10 cellular contexts compared by ENCODE assay signal in genomic region chr20:31684153-31685003, GRCh38. TPM values are rescaled to one million over a fixed set of nuclear protein-coding genes. Genes with fewer than 3 reads are reported as not detected.
DNase-seq lines count a peak whose midpoint lies in the region; ATAC-seq and TF ChIP-seq lines count a peak whose summit lies in the region.
"Had no signal": no experiment of that assay in that cellular context is flagged by ENCODE, and none has a peak within 500 bp of the region (broad histone marks: within the 10 kb centered on the region; RNA-seq: fewer than 3 reads in every experiment).

No MANE protein-coding gene starts in this region.

- no peak overlapping the region for H3K9ac ChIP-seq in MM.1S (ENCODE audit: low read length)
- H3K9ac ChIP-seq in colonic mucosa (ENCODE audit: low read depth in 2 of 2, low read length in 2 of 2) = no peak overlapping the region

- H3K4me3 Mint-ChIP-seq in activated T-cell treated with anti-CD3 and anti-CD28 coated beads, Interleukin-2, amount 50 U/mL, for 72 hours = peak overlapping the region; percentile 7 to 47

- H3K9me3 Mint-ChIP-seq in activated T-cell treated with anti-CD3 and anti-CD28 coated beads, Interleukin-2, amount 50 U/mL, for 72 hours = no peaks in the 10 kb centered on the region

- H3F3A ChIP-seq in MM.1S (ENCODE audit: insufficient read depth, low read length) = peaks cover 59% of the 10 kb centered on the region

- H3K36me3 Mint-ChIP-seq in activated T-cell treated with anti-CD3 and anti-CD28 coated beads, Interleukin-2, amount 50 U/mL, for 72 hours (ENCODE audit: insufficient read depth in 2 of 2) = peaks cover 19 to 45% of the 10 kb centered on the region in 2 donors

- H3K27ac ChIP-seq in MM.1S (ENCODE audit: low read length) (peak overlapping the region; percentile 84; the same call in 1 of the 2 replicates), substantia nigra (ENCODE audit: low read depth, low read length, poor library complexity, severe bottlenecking) (peak overlapping the region; percentile 63), WERI-Rb-1 (no peak overlapping the region), colonic mucosa (no peak overlapping the region)

- H3K36me3 ChIP-seq in MM.1S (replicated peaks; ENCODE audit: insufficient read depth, low read length) = peaks cover 12% of the 10 kb centered on the region; the same call in 1 of the 2 replicates
- peaks cover 76% of the 10 kb centered on the region for H3K36me3 ChIP-seq in WERI-Rb-1
- H3K36me3 ChIP-seq in colonic mucosa = no peaks in the 10 kb centered on the region

- no peaks in the 10 kb centered on the region for H3K9me2 ChIP-seq in MM.1S (replicated peaks; ENCODE audit: insufficient read depth, low read length)

- H3K27me3 ChIP-seq in MM.1S (replicated peaks; ENCODE audit: insufficient read depth, low read length) (no peaks in the 10 kb centered on the region), WERI-Rb-1 (ENCODE audit: insufficient read depth, low read depth, severe bottlenecking) (no peaks in the 10 kb centered on the region), colonic mucosa (no peaks in the 10 kb centered on the region)

- H3K4me2 ChIP-seq in MM.1S (ENCODE audit: low read depth, low read length) = peak overlapping the region; percentile 38

- H3K4me1 Mint-ChIP-seq in activated T-cell treated with anti-CD3 and anti-CD28 coated beads, Interleukin-2, amount 50 U/mL, for 72 hours (ENCODE audit: low read depth) = peaks cover 98% of the 10 kb centered on the region

- H3K9me3 ChIP-seq in MM.1S (replicated peaks; ENCODE audit: insufficient read depth, low read length) (no peaks in the 10 kb centered on the region), WERI-Rb-1 (ENCODE audit: severe bottlenecking) (no peaks in the 10 kb centered on the region), colonic mucosa (no peaks in the 10 kb centered on the region)

- peaks cover 100% of the 10 kb centered on the region for H3K79me2 ChIP-seq in MM.1S (ENCODE audit: low read length)

- intact Hi-C loops in colonic mucosa (cut with DNase I) = no loop called here

- DNase-seq in activated T-cell treated with anti-CD3 and anti-CD28 coated beads, Interleukin-2, amount 50 U/mL, for 72 hours = no peak
- no peak for DNase-seq in activated T-cell treated with anti-CD3 and anti-CD28 coated beads, Interleukin-2, amount 50 U/mL, for 1 hour
- DNase-seq in MM.1S = peak; percentile 54
- DNase-seq in cerebellum (ENCODE audit: low spot score) = peak; percentile 63
- peak in 1 of 49 donors; percentile 23 for DNase-seq in substantia nigra (lab: John Stamatoyannopoulos, UW)
- DNase-seq in WERI-Rb-1 = no peak
- DNase-seq in mesenteric fat pad (ENCODE audit: low spot score) = no peak
- DNase-seq in colonic mucosa = no peak
- DNase-seq: DMS153 had no signal

- no peak overlapping the region for H2AFZ ChIP-seq in MM.1S (ENCODE audit: low read length)

- TF ChIP-seq CTCF in MM.1S (IDR thresholded peaks at IDR 0.05; ENCODE audit: low read length) = no peak
- TF ChIP-seq CTCF in WERI-Rb-1 (IDR thresholded peaks at IDR 0.05; ENCODE audit: low read depth, low read length) = no peak
- no peak for TF ChIP-seq CTCF in colonic mucosa (IDR thresholded peaks at IDR 0.05)

- H3K4me3 ChIP-seq in MM.1S (ENCODE audit: low read length) (no peak overlapping the region), WERI-Rb-1 (ENCODE audit: low read depth, low read length) (no peak overlapping the region), colonic mucosa (no peak overlapping the region)

- H3K4me1 ChIP-seq in MM.1S (ENCODE audit: low read length) (peaks cover 83% of the 10 kb centered on the region), colonic mucosa (no peaks in the 10 kb centered on the region)

- peak; percentile 15 to 41 for ATAC-seq in activated T-cell treated with anti-CD3 and anti-CD28 coated beads, Interleukin-2, amount 50 U/mL, for 72 hours (replicated peaks in 1 of 2)

- peak overlapping the region; percentile 96 for H3K27ac Mint-ChIP-seq in activated T-cell treated with anti-CD3 and anti-CD28 coated beads, Interleukin-2, amount 50 U/mL, for 72 hours

- no peaks in the 10 kb centered on the region for H4K20me1 ChIP-seq in MM.1S (ENCODE audit: insufficient read depth, low read length)

- H3K27me3 Mint-ChIP-seq in activated T-cell treated with anti-CD3 and anti-CD28 coated beads, Interleukin-2, amount 50 U/mL, for 72 hours (ENCODE audit: low read depth) = no peaks in the 10 kb centered on the region

RNA-seq across cellular contexts. Expression of gene BCL2L1, which starts 38.3 kb away (rescaled TPM):
- 100 to 1,000 TPM; 120 to 152 TPM for total RNA-seq in activated T-cell treated with anti-CD3 and anti-CD28 coated beads, Interleukin-2, amount 50 U/mL, for 72 hours
- total RNA-seq in cerebellum (30.4 TPM), mesenteric fat pad (135 TPM), colonic mucosa (10 to 100 TPM; 55.9 to 59.4 TPM)

RNA-seq across cellular contexts. Expression of gene COX4I2, which starts 46.7 kb away (rescaled TPM):
- total RNA-seq in activated T-cell treated with anti-CD3 and anti-CD28 coated beads, Interleukin-2, amount 50 U/mL, for 72 hours = not detected
- not detected for total RNA-seq in cerebellum
- total RNA-seq in mesenteric fat pad = 2.3 TPM
- under 1 TPM in 1 of 2 donors, not detected in 1; 0.52 TPM for total RNA-seq in colonic mucosa
- total RNA-seq: endothelial cell of umbilical vein had no signal

RNA-seq across cellular contexts. Expression of gene TPX2, which starts 54.7 kb away (rescaled TPM):
- total RNA-seq in activated T-cell treated with anti-CD3 and anti-CD28 coated beads, Interleukin-2, amount 50 U/mL, for 72 hours = 100 to 1,000 TPM; 114 to 132 TPM
- total RNA-seq in cerebellum (15.4 TPM), mesenteric fat pad (1.1 TPM), colonic mucosa (10 to 100 TPM; 21.8 to 74.5 TPM)

Comparison
In these comparisons a context has a peak if more than half of its experiments do, and no peak if none do; other contexts are left out.
1. DNase-seq: peak in MM.1S (single experiment) and cerebellum (single experiment); none in activated T-cell treated with anti-CD3 and anti-CD28 coated beads, Interleukin-2, amount 50 U/mL, for 72 hours (0 of 2), activated T-cell treated with anti-CD3 and anti-CD28 coated beads, Interleukin-2, amount 50 U/mL, for 1 hour (single experiment), WERI-Rb-1 (single experiment), mesenteric fat pad (single experiment) and colonic mucosa (single experiment).
2. H3K27ac ChIP-seq: peak in MM.1S (single experiment) and substantia nigra (single experiment); none in WERI-Rb-1 (single experiment) and colonic mucosa (single experiment).